25 cellular contexts compared by ENCODE assay signal in the genomic region with DNA sequence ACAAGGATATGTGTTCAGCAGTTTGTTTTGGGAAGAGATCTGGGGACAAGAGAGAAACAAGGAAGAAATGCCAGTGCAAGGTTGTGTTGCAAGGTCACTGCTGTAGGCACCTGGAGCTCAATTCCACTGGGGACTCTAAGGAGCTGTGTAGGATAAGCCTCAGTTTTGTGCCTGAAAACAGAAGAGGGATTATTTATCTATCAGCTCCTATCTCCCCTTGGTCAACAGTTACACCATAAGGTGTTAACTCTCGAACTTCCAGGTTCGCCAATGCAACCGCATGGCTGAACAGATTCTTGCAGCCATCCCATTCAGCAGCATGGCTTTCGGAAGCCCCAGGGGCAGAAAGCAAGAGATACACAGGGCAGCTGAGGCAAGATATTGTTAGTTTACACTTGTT.
"Had no signal": no experiment of that assay in that cellular context is flagged by ENCODE, and none has a peak within 500 bp of the region (broad histone marks: within the 10 kb centered on the region; RNA-seq: fewer than 3 reads in every experiment).

No MANE protein-coding gene starts in this region.

- H3K4me1 ChIP-seq: foreskin keratinocyte, gastroesophageal sphincter, heart right ventricle, lower lobe of right lung, suprapubic skin, transverse colon, vagina had no signal

- FAIRE-seq: keratinocyte had no signal

- H3K36me3 ChIP-seq: gastroesophageal sphincter, heart right ventricle, lower lobe of right lung, ovary, suprapubic skin, transverse colon, vagina had no signal

- H3K9me3 ChIP-seq: gastroesophageal sphincter, heart right ventricle, lower lobe of right lung, ovary, suprapubic skin, transverse colon, vagina had no signal

- H3K27ac ChIP-seq: epithelial cell of prostate, foreskin keratinocyte, gastroesophageal sphincter, heart right ventricle, lower lobe of right lung, ovary, suprapubic skin, transverse colon, vagina had no signal

- H3K4me3 ChIP-seq: gastroesophageal sphincter, heart right ventricle, lower lobe of right lung, ovary, smooth muscle cell, suprapubic skin, transverse colon, vagina had no signal

- H3K4me2 ChIP-seq: smooth muscle cell had no signal

- ATAC-seq: esophagus mucosa; foreskin keratinocyte; gastroesophageal sphincter; heart right ventricle; left ventricle myocardium superior; lower lobe of right lung; natural killer cell; sciatic nerve; stimulated activated naive CD8-positive, alpha-beta T cell treated with anti-CD3 and anti-CD28 coated beads, Interleukin-15, amount 100 ng/mL, for 72 hours had no signal

- DNase-seq: cortex of kidney; foreskin keratinocyte; heart right ventricle; hypothalamus; left ventricle myocardium superior; lower lobe of right lung; natural killer cell; occipital lobe; ovary; retina; stimulated activated CD4-positive, alpha-beta T cell treated with anti-CD3 and anti-CD28 coated beads, Interleukin-12 subunit alpha, Interleukin-12 subunit beta, amount 100 ng/mL, for 4 hours; stimulated activated CD4-positive, alpha-beta T cell treated with anti-CD3 and anti-CD28 coated beads, Interleukin-1b, Interleukin-23, amount 100 ng/mL, for 48 hours; stimulated activated CD4-positive, alpha-beta T cell treated with anti-CD3 and anti-CD28 coated beads, Interleukin-4, amount 100 ng/mL, for 1 hour; stimulated activated CD8-positive, alpha-beta memory T cell treated with anti-CD3 and anti-CD28 coated beads, Interleukin-4, amount 100 ng/mL, for 48 hours; stimulated activated naive CD4-positive, alpha-beta T cell; stimulated activated naive CD8-positive, alpha-beta T cell treated with anti-CD3 and anti-CD28 coated beads, Interleukin-15, amount 100 ng/mL, for 72 hours; transverse colon had no signal

- H3K27me3 ChIP-seq: gastroesophageal sphincter, ovary, suprapubic skin, vagina had no signal
